ENCODE assay signal across 6 cellular contexts in the genomic region with DNA sequence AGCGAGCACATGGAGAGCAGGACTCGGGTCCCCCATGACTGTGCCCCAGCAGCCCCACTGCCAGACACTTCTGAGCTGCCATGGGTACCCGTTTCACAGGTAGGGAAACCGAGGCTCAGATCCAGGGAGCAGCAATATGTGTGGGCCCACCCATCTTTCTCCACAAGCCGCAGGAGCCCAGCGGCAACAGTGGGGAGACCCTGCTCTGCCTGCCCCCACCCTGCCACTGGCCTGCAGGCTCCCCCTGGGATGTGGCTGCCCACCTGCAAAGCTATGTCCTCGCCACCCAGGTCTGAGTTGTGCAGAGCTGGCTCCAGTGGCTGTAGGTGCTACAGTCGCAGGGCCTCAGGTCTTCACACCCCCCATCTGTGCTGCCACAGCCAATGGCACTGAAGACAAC. TPM values are rescaled to one million over a fixed set of nuclear protein-coding genes. Genes with fewer than 3 reads are reported as not detected.
"Had no signal": no experiment of that assay in that cellular context is flagged by ENCODE, and none has a peak within 500 bp of the region (broad histone marks: within the 10 kb centered on the region; RNA-seq: fewer than 3 reads in every experiment).

No MANE protein-coding gene starts in this region.

- H3K4me3 ChIP-seq: K562 had no signal

- ATAC-seq: HepG2, K562 had no signal

- DNase-seq: IMR-90 had no signal

- H3K27ac ChIP-seq: HL-60 had no signal

RNA-seq across cellular contexts. Expression of a gene that starts 50.6 kb away (rescaled TPM):
- total RNA-seq: HepG2, HT-29 had no signal
- polyA plus RNA-seq: HepG2, IgD-negative memory B cell had no signal
